ENCODE assay signal across 9 cellular contexts in genomic region chr9:130443840-130444492, GRCh38. TPM values are rescaled to one million over a fixed set of nuclear protein-coding genes. Genes with fewer than 3 reads are reported as not detected.
DNase-seq lines count a peak whose midpoint lies in the region; ATAC-seq, FAIRE-seq and TF ChIP-seq lines count a peak whose summit lies in the region.
"Had no signal": no experiment of that assay in that cellular context is flagged by ENCODE, and none has a peak within 500 bp of the region (broad histone marks: within the 10 kb centered on the region; RNA-seq: fewer than 3 reads in every experiment).

No MANE protein-coding gene starts in this region.

- no peak for TF ChIP-seq CTCF in MCF 10A (IDR thresholded peaks at IDR 0.05; ENCODE audit: unreplicated experiment)
- TF ChIP-seq CTCF in mammary epithelial cell (conservative IDR thresholded peaks at IDR 0.05 in 1 of 2, IDR thresholded peaks at IDR 0.05 in 1 of 2; ENCODE audit: extremely low read depth in 1 of 2, insufficient read depth in 1 of 2, low read depth in 1 of 2, low read length in 2 of 2) = no peak
- TF ChIP-seq CTCF in H1 (IDR thresholded peaks at IDR 0.05; ENCODE audit: control extremely low read depth in 1 of 3, insufficient read depth in 1 of 3, low read depth in 1 of 3, low read length in 3 of 3) = no peak
- TF ChIP-seq CTCF in nephron (IDR thresholded peaks at IDR 0.05; ENCODE audit: unreplicated experiment in 3 of 3) = no peak
- TF ChIP-seq CTCF in uterus (IDR thresholded peaks at IDR 0.05) = no peak

- no peak overlapping the region for H3K14ac ChIP-seq in H1 (ENCODE audit: insufficient read length)

- H3K4me2 ChIP-seq in mammary epithelial cell (ENCODE audit: insufficient read depth, low read depth, low read length) (no peak overlapping the region), H1 (ENCODE audit: insufficient read depth in 1 of 2, low read depth in 2 of 2, low read length in 2 of 2) (peak overlapping the region; percentile 82 to 86)

- DNase-seq in MCF 10A (ENCODE audit: unreplicated experiment) (peak; percentile 38), mammary epithelial cell (no peak), H1 (ENCODE audit: low read depth in 1 of 2, low spot score in 2 of 2) (no peak), uterus (peak; percentile 63 to 69), cortex of kidney (lab: John Stamatoyannopoulos, UW) (no peak)
- no peak for DNase-seq in stimulated activated CD4-positive, alpha-beta T cell treated with anti-CD3 and anti-CD28 coated beads, Interleukin-4, amount 100 ng/mL, for 24 hours
- DNase-seq: NCI-H2029 treated with DMSO at 0.1 percent for 48 hours had no signal

- H3K56ac ChIP-seq in H1 (replicated peaks; ENCODE audit: insufficient read length, low read depth, low read length) = no peak overlapping the region

- H3K9ac ChIP-seq in mammary epithelial cell (ENCODE audit: insufficient read depth, low read length) = no peak overlapping the region
- H3K9ac ChIP-seq in H1 (replicated peaks in 1 of 4; ENCODE audit: extremely low read depth in 1 of 4, low read depth in 3 of 4, low read length in 3 of 4) = no peak overlapping the region

- H2BK20ac ChIP-seq in H1 (ENCODE audit: low read length) = peak overlapping the region; percentile 61; the same call in 1 of the 2 replicates

- peaks cover 17% of the 10 kb centered on the region for H3K36me3 Mint-ChIP-seq in MCF 10A (ENCODE audit: insufficient read depth, unreplicated experiment)
- peaks cover 8% of the 10 kb centered on the region for H3K36me3 Mint-ChIP-seq in nephron (ENCODE audit: low read depth)

- no peak overlapping the region; the same call in 1 of the 2 replicates for H3K18ac ChIP-seq in H1 (ENCODE audit: extremely low read depth, low read length)

- H2AFZ ChIP-seq in mammary epithelial cell (ENCODE audit: low read depth, low read length) (no peak overlapping the region), H1 (ENCODE audit: low read length) (no peak overlapping the region)

- no peak overlapping the region for H2AK5ac ChIP-seq in H1 (ENCODE audit: low read depth, low read length)

- TF ChIP-seq POLR2A in H1 (IDR thresholded peaks at IDR 0.05; ENCODE audit: control extremely low read depth in 1 of 2, low read depth in 2 of 2, low read length in 2 of 2) (no peak), uterus (IDR thresholded peaks at IDR 0.05) (no peak)

- no peak for FAIRE-seq in H1 (lab: Jason Lieb, UNC)

- H4K5ac ChIP-seq in H1 (ENCODE audit: insufficient read length, low read depth, low read length) = no peak overlapping the region

- in situ Hi-C loops in mammary epithelial cell (cut with MboI; ENCODE audit: low sequenced_read_pairs in 2 of 2) = no loop called here

- H3K9me3 ChIP-seq in mammary epithelial cell (replicated peaks; ENCODE audit: insufficient read depth, low read length) = peaks cover 3% of the 10 kb centered on the region
- H3K9me3 ChIP-seq in H1 (ENCODE audit: insufficient read depth in 2 of 2, low read depth in 1 of 2, low read length in 1 of 2) = 0 out of 4 replicates have a peak, but pooled peaks cover 0 to 7% of the 10 kb centered on the region in 2 experiments
- H3K9me3 ChIP-seq in uterus = no peaks in the 10 kb centered on the region

- H3K27ac ChIP-seq in mammary epithelial cell (ENCODE audit: insufficient read depth, low read depth, low read length) (no peak overlapping the region), H1 (ENCODE audit: low read depth, low read length) (no peak overlapping the region), uterus (peak overlapping the region; percentile 87 to 97)

- H2BK5ac ChIP-seq in H1 (ENCODE audit: low read depth, low read length) = no peak overlapping the region

- H2BK15ac ChIP-seq in H1 (ENCODE audit: low read length) = 0 out of 2 replicates have a peak overlapping the region, but pooled peaks have one; percentile 72

- H4K20me1 ChIP-seq in mammary epithelial cell (ENCODE audit: insufficient read depth, low read length) (no peaks in the 10 kb centered on the region), H1 (replicated peaks in 1 of 2; ENCODE audit: control insufficient read depth in 1 of 2, insufficient read depth in 2 of 2, low read length in 2 of 2) (no peaks in the 10 kb centered on the region)

- intact Hi-C loops in MCF 10A (cut with micrococcal nuclease) (loop anchor here (5.0 kb wide), 1 partner anchor 92 kb away; no protein-coding TSS in a partner anchor), mammary epithelial cell (cut with micrococcal nuclease) (no loop called here), uterus (cut with DNase I; ENCODE audit: low total_unique reads) (no loop called here)

- BruUV-seq in MCF 10A (replicated peaks; lab: Mats Ljungman, UMichigan) = no TSS peak
- BruUV-seq in mammary epithelial cell (replicated peaks; lab: Mats Ljungman, UMichigan) = no TSS peak

- peaks cover 8% of the 10 kb centered on the region; the same call in 1 of the 2 replicates for H3K23me2 ChIP-seq in H1 (ENCODE audit: low read depth, low read length)

- peak overlapping the region; percentile 28; the same call in 1 of the 2 replicates for H4K8ac ChIP-seq in H1 (ENCODE audit: extremely low read depth, insufficient read depth, low read length)

- H3K27ac Mint-ChIP-seq in MCF 10A (ENCODE audit: low read depth, unreplicated experiment) (no peak overlapping the region), nephron (peak overlapping the region in 2 of 3 experiments; percentile 35 to 47)

- H3K79me2 ChIP-seq in mammary epithelial cell (ENCODE audit: insufficient read depth, low read length) = no peaks in the 10 kb centered on the region
- H3K79me2 ChIP-seq in H1 (ENCODE audit: control insufficient read depth in 1 of 2, insufficient read depth in 2 of 2, low read length in 2 of 2) = peaks cover 0 to 20% of the 10 kb centered on the region in 2 experiments; a peak in 1 of 4 replicates

- H3K4me3 Mint-ChIP-seq in MCF 10A (ENCODE audit: unreplicated experiment) = no peak overlapping the region
- H3K4me3 Mint-ChIP-seq in nephron = peak overlapping the region; percentile 69 to 82 (median 75)

- POLR2A ChIA-PET in MCF 10A (lab: Yijun Ruan, JAX) = interaction anchor here (1.0 kb wide), 1 partner anchor 240 kb away, joined by 4 read pairs; no protein-coding TSS in a partner anchor
- POLR2A ChIA-PET in H1 (lab: Charles Lee; ENCODE audit: partially characterized antibody) = interaction anchor here (0.6 to 2.2 kb wide), 3 partner anchors 10 to 149 kb away, joined by 3 to 8 read pairs (median 3); no protein-coding TSS in a partner anchor

- peaks cover 27% of the 10 kb centered on the region for H3K4me1 Mint-ChIP-seq in MCF 10A (ENCODE audit: insufficient read depth, unreplicated experiment)
- peaks cover 28% of the 10 kb centered on the region for H3K4me1 Mint-ChIP-seq in nephron

- H2BK120ac ChIP-seq in H1 (replicated peaks; ENCODE audit: low read depth, low read length) = no peak overlapping the region

- H3K27me3 Mint-ChIP-seq in MCF 10A (ENCODE audit: insufficient read depth, unreplicated experiment) (no peaks in the 10 kb centered on the region), nephron (ENCODE audit: low read depth) (peaks cover 35% of the 10 kb centered on the region)

- H2BK12ac ChIP-seq in H1 (ENCODE audit: low read depth, low read length) = no peak overlapping the region

- 85% methylated on average over 2 of the region's 14 CpGs for WGBS in mammary epithelial cell (ENCODE audit: low coverage, missing lambda C conversion rate)
- WGBS in H1 (ENCODE audit: extremely low coverage in 1 of 2, insufficient coverage in 1 of 2, insufficient read length in 1 of 2, insufficient replicate concordance in 2 of 2, low coverage in 1 of 2, low lambda C conversion rate in 2 of 2, missing lambda C conversion rate in 1 of 2), 2 experiments = 61% methylated on average over 10 of the region's 14 CpGs; no CpG with 5 or more reads in 1 of the 2 experiments

- dilution Hi-C loops in mammary epithelial cell (cut with HindIII; ENCODE audit: low sequenced_read_pairs) = no loop called here

- CTCF ChIA-PET in MCF 10A (lab: Yijun Ruan, JAX) (interaction anchor here (0.7 kb wide), 2 partner anchors 202 to 1548 kb away, joined by 3 read pairs; no protein-coding TSS in a partner anchor), mammary epithelial cell (lab: Charles Lee; ENCODE audit: low non-redundant PET) (no interaction called here), H1 (lab: Charles Lee; ENCODE audit: partially characterized antibody) (interaction anchor here (0.7 to 1.9 kb wide), 4 partner anchors 10 to 240 kb away, joined by 3 to 8 read pairs (median 4); no protein-coding TSS in a partner anchor)

- no peak for TF ChIP-seq EP300 in H1 (IDR thresholded peaks at IDR 0.05; ENCODE audit: borderline replicate concordance in 1 of 2, low read depth in 2 of 2, low read length in 2 of 2)

- TF ChIP-seq RAD21 in H1 (IDR thresholded peaks at IDR 0.05 in 1 of 2, conservative IDR thresholded peaks at IDR 0.05 in 1 of 2; ENCODE audit: low read depth in 2 of 2, low read length in 2 of 2) = no peak

- no peak overlapping the region for H4K91ac ChIP-seq in H1 (replicated peaks; ENCODE audit: insufficient read length, low read length)

- H3K4me1 ChIP-seq in mammary epithelial cell (ENCODE audit: insufficient read depth, low read length) (peaks cover 36% of the 10 kb centered on the region), H1 (replicated peaks in 1 of 4; ENCODE audit: control insufficient read depth in 3 of 4, insufficient read depth in 4 of 4, low read length in 3 of 4) (peaks cover 8 to 33% (median 24%) of the 10 kb centered on the region in 4 experiments), uterus (peaks cover 14 to 16% of the 10 kb centered on the region in 2 donors)

- no peak overlapping the region for H3K4me3 ChIP-seq in mammary epithelial cell (replicated peaks in 1 of 3; ENCODE audit: insufficient read depth in 1 of 3, low read depth in 2 of 3, low read length in 3 of 3)
- peak overlapping the region; percentile 51 to 77 (median 65); a peak in 6 of 8 replicates for H3K4me3 ChIP-seq in H1 (ENCODE audit: extremely low read depth in 1 of 4, insufficient read depth in 2 of 4, low read depth in 3 of 4, low read length in 4 of 4)
- peak overlapping the region in 1 of 2 donors; percentile 63 for H3K4me3 ChIP-seq in uterus

- H3K9me3 Mint-ChIP-seq in MCF 10A (ENCODE audit: unreplicated experiment) (peaks cover 8% of the 10 kb centered on the region), nephron (peaks cover 21% of the 10 kb centered on the region)

- H3K27me3 ChIP-seq in mammary epithelial cell (ENCODE audit: insufficient read depth, low read length) (no peaks in the 10 kb centered on the region), H1 (replicated peaks in 1 of 4; ENCODE audit: control insufficient read depth in 3 of 4, extremely low read depth in 1 of 4, insufficient read depth in 3 of 4, low read length in 3 of 4) (peaks cover 0 to 11% (median 7%) of the 10 kb centered on the region in 4 experiments; a peak in 3 of 7 replicates), uterus (no peaks in the 10 kb centered on the region)

- H3K79me1 ChIP-seq in H1 (ENCODE audit: low read depth, low read length) = 0 out of 2 replicates have a peak, but pooled peaks cover 2% of the 10 kb centered on the region

- H3K23ac ChIP-seq in H1 (ENCODE audit: insufficient read length) = no peak overlapping the region

- H3K36me3 ChIP-seq in mammary epithelial cell (ENCODE audit: insufficient read depth, low read length) (no peaks in the 10 kb centered on the region), H1 (ENCODE audit: control insufficient read depth in 2 of 4, insufficient read depth in 4 of 4, low read length in 3 of 4) (peaks cover 0 to 4% (median 0%) of the 10 kb centered on the region in 4 experiments; a peak in 1 of 8 replicates), uterus (no peaks in the 10 kb centered on the region)

- no peak for ATAC-seq in HG03196 (IDR thresholded peaks at IDR 0.05; ENCODE audit: unreplicated experiment)

- H3K4ac ChIP-seq in H1 (replicated peaks; ENCODE audit: insufficient read length, low read depth, low read length) = no peak overlapping the region

RNA-seq across cellular contexts. Expression of gene ASS1, which starts 0.8 kb away (rescaled TPM):
- total RNA-seq in MCF 10A (2022) (204 and 299 TPM in 2 replicates), mammary epithelial cell (100 to 1,000 TPM in 1 of 2 donors, 10 to 100 TPM in 1; 58.7 to 683 TPM), uterus (100 to 1,000 TPM in 2 of 4 donors, 10 to 100 TPM in 2; 78.4 to 156 (median 105) TPM)
- polyA plus RNA-seq in mammary epithelial cell (113 TPM), H1 (2011; rRNA removed) (296 and 298 TPM in 2 replicates)
- 55.6 TPM for polyA minus RNA-seq in mammary epithelial cell
- total RNA-seq in H1 (2021; fragmentation: NEBNext Ultra II Directional; extraction: Animal tissue kit (Norgen Biotek cat#: 25700)) = 108 and 116 TPM in 2 replicates
- 326 TPM for polyA plus RNA-seq in H1 (2011; cell fraction: cytosol; rRNA removed)
- 280 TPM for polyA plus RNA-seq in H1 (2011; cell fraction: nucleus; rRNA removed)
- polyA plus RNA-seq in H1 (2012, experiment 1 of 2) = 240 to 283 TPM (median 268 TPM) in 4 replicates
- polyA plus RNA-seq in H1 (2012, experiment 2 of 2) = 287 TPM
- 64.1 TPM for polyA plus RNA-seq in H1 (2013, experiment 1 of 2)
- 63.0 TPM for polyA plus RNA-seq in H1 (2013, experiment 2 of 2)
- polyA minus RNA-seq in H1 (2011; rRNA and poly(A)+ RNA removed) = 172 and 229 TPM in 2 replicates
- 85.1 TPM for polyA minus RNA-seq in H1 (2011; cell fraction: cytosol; rRNA and poly(A)+ RNA removed)
- 55.6 TPM for polyA minus RNA-seq in H1 (2011; cell fraction: nucleus; rRNA and poly(A)+ RNA removed)

Comparison
In these comparisons a context has a peak if more than half of its experiments do, and no peak if none do; other contexts are left out.
1. DNase-seq: peak in MCF 10A (single experiment) and uterus (2 of 2); none in mammary epithelial cell (single experiment), H1 (0 of 2), cortex of kidney (single experiment) and stimulated activated CD4-positive, alpha-beta T cell treated with anti-CD3 and anti-CD28 coated beads, Interleukin-4, amount 100 ng/mL, for 24 hours (single experiment).
2. H3K27ac ChIP-seq: peak in uterus (2 of 2); none in mammary epithelial cell (single experiment) and H1 (single experiment).
3. H3K4me3 ChIP-seq: peak in H1 (4 of 4); none in mammary epithelial cell (0 of 3).